ENCODE assay signal across 8 cellular contexts in the genomic region with DNA sequence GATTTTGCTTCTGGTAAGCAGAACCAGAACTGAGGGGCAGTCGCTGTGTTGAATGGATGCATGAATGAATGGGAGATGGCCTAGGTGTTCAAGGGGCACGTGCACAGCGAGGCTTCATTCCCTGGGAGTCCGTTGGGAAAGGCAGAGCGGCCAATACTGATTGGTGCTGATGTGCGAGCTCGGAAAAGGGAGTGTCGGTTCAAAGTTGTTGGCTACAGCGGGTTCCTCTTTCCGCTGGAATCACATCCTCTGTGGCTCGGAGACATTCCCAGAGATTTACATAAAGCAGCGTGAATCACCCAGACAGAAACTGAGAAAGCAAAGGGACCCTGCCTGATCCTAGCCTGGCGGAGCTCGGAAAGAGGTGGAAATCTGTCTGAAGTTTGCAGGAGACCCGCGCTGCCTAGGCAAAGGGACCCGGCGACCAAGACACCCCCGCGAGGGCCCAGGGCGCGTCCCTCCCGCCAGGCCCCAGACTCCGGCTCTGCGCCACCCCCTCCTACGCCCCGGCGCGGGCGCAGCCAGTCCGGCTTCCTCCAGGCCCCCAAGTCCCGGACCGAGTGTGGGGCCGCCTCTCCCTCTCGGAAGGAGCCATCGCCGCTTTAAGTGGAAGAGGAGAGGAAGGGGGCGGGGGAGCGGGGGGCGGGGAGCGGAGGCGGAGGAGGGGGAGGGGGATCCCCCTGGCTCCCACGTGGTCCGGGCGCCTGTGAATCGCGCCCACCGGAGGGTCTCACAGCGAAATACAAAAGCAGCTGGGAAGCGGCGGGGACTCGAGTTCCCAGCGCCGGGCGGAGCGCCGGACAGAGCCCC. TPM values are rescaled to one million over a fixed set of nuclear protein-coding genes. Genes with fewer than 3 reads are reported as not detected.
DNase-seq lines count a peak whose midpoint lies in the region; ATAC-seq, FAIRE-seq and TF ChIP-seq lines count a peak whose summit lies in the region.

A gene with protein sequence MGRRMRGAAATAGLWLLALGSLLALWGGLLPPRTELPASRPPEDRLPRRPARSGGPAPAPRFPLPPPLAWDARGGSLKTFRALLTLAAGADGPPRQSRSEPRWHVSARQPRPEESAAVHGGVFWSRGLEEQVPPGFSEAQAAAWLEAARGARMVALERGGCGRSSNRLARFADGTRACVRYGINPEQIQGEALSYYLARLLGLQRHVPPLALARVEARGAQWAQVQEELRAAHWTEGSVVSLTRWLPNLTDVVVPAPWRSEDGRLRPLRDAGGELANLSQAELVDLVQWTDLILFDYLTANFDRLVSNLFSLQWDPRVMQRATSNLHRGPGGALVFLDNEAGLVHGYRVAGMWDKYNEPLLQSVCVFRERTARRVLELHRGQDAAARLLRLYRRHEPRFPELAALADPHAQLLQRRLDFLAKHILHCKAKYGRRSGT (plus strand): TSS at position 774 of the 810 bp plus-strand sequence. CDS start 177 bp downstream, outside the sequence.

- no peaks in the 10 kb centered on the region for H3K36me3 Mint-ChIP-seq in activated T-helper 1 cell treated with anti-CD3 and anti-CD28 coated beads, Interleukin-12 subunit alpha, Interleukin-12 subunit beta, Interleukin-2, Interleukin-4 antibody, amounts not matched to agents 30 ng/mL and 10 ng/mL and 1 ng/mL, durations not matched to agents 14 hours and 24 hours and 36 hours (ENCODE audit: low read depth)
- H3K36me3 Mint-ChIP-seq in naive thymus-derived CD4-positive, alpha-beta T cell = no peaks in the 10 kb centered on the region

- H3K9me3 ChIP-seq in A673 (ENCODE audit: low read depth, low read length, poor library complexity, severe bottlenecking) = no peaks in the 10 kb centered on the region
- H3K9me3 ChIP-seq in naive thymus-derived CD4-positive, alpha-beta T cell (ENCODE audit: control insufficient read depth in 2 of 3, low read length in 3 of 3) = no peaks in the 10 kb centered on the region
- H3K9me3 ChIP-seq in upper lobe of right lung = no peaks in the 10 kb centered on the region

- H3K9me3 Mint-ChIP-seq in activated T-helper 1 cell treated with anti-CD3 and anti-CD28 coated beads, Interleukin-12 subunit alpha, Interleukin-12 subunit beta, Interleukin-2, Interleukin-4 antibody, amounts not matched to agents 30 ng/mL and 10 ng/mL and 1 ng/mL, durations not matched to agents 14 hours and 24 hours and 36 hours = no peaks in the 10 kb centered on the region
- no peaks in the 10 kb centered on the region for H3K9me3 Mint-ChIP-seq in naive thymus-derived CD4-positive, alpha-beta T cell

- H3K4me1 Mint-ChIP-seq in activated T-helper 1 cell treated with anti-CD3 and anti-CD28 coated beads, Interleukin-12 subunit alpha, Interleukin-12 subunit beta, Interleukin-2, Interleukin-4 antibody, amounts not matched to agents 30 ng/mL and 10 ng/mL and 1 ng/mL, durations not matched to agents 14 hours and 24 hours and 36 hours (ENCODE audit: low read depth) = peaks cover 7% of the 10 kb centered on the region
- H3K4me1 Mint-ChIP-seq in naive thymus-derived CD4-positive, alpha-beta T cell = peaks cover 0 to 18% (median 12%) of the 10 kb centered on the region in 7 donors

- POLR2A ChIA-PET in A673 (lab: Charles Lee; ENCODE audit: low non-redundant PET) = no interaction called here
- POLR2A ChIA-PET in naive thymus-derived CD4-positive, alpha-beta T cell (lab: Charles Lee) = no interaction called here

- ATAC-seq in HG02852 (IDR thresholded peaks at IDR 0.05; ENCODE audit: unreplicated experiment) = peak; percentile 30
- ATAC-seq in naive thymus-derived CD4-positive, alpha-beta T cell = no peak
- ATAC-seq in upper lobe of right lung = peak; percentile 67

- CTCF ChIA-PET in A673 (lab: Charles Lee) = interaction anchor here (0.6 to 3.9 kb wide), 4 partner anchors 65 to 641 kb away, joined by 3 to 41 read pairs (median 8); no protein-coding TSS in a partner anchor
- CTCF ChIA-PET in naive thymus-derived CD4-positive, alpha-beta T cell (lab: Charles Lee) = interaction anchor here (1.0 to 2.1 kb wide), 3 partner anchors 644 to 655 kb away, joined by 3 to 5 read pairs (median 4); no protein-coding TSS in a partner anchor

- H3K4me3 ChIP-seq in A673 (ENCODE audit: low read depth, low read length, poor library complexity, severe bottlenecking) (peak within 1 kb of the TSS; percentile 56), upper lobe of right lung (peak within 1 kb of the TSS; percentile 59)
- no peak within 1 kb of the TSS for H3K4me3 ChIP-seq in naive thymus-derived CD4-positive, alpha-beta T cell (ENCODE audit: low read length)

- peak within 1 kb of the TSS; percentile 40 for H3K27ac Mint-ChIP-seq in activated T-helper 1 cell treated with anti-CD3 and anti-CD28 coated beads, Interleukin-12 subunit alpha, Interleukin-12 subunit beta, Interleukin-2, Interleukin-4 antibody, amounts not matched to agents 30 ng/mL and 10 ng/mL and 1 ng/mL, durations not matched to agents 14 hours and 24 hours and 36 hours
- H3K27ac Mint-ChIP-seq in naive thymus-derived CD4-positive, alpha-beta T cell = no peak within 1 kb of the TSS

- TF ChIP-seq CTCF in A673 (conservative IDR thresholded peaks at IDR 0.05; ENCODE audit: low read depth, low read length) (no peak), upper lobe of right lung (IDR thresholded peaks at IDR 0.05) (no peak)

- TF ChIP-seq POLR2A in GM12891 (IDR thresholded peaks at IDR 0.05; ENCODE audit: low read depth, low read length) = no peak

- H3K36me3 ChIP-seq in A673 (ENCODE audit: insufficient read depth, low read length, poor library complexity, severe bottlenecking) (no peaks in the 10 kb centered on the region), upper lobe of right lung (no peaks in the 10 kb centered on the region)
- no peaks in the 10 kb centered on the region for H3K36me3 ChIP-seq in naive thymus-derived CD4-positive, alpha-beta T cell (ENCODE audit: control insufficient read depth in 2 of 3, insufficient read depth in 3 of 3, low read length in 3 of 3)

- H3K4me1 ChIP-seq in A673 (ENCODE audit: insufficient read depth, low read length, poor library complexity, severe bottlenecking) (peaks cover 54% of the 10 kb centered on the region), upper lobe of right lung (peaks cover 19% of the 10 kb centered on the region)
- peaks cover 0 to 18% of the 10 kb centered on the region in 2 donors for H3K4me1 ChIP-seq in naive thymus-derived CD4-positive, alpha-beta T cell (ENCODE audit: control insufficient read depth in 2 of 2, insufficient read depth in 2 of 2, low read length in 2 of 2)

- H3K27me3 Mint-ChIP-seq in activated T-helper 1 cell treated with anti-CD3 and anti-CD28 coated beads, Interleukin-12 subunit alpha, Interleukin-12 subunit beta, Interleukin-2, Interleukin-4 antibody, amounts not matched to agents 30 ng/mL and 10 ng/mL and 1 ng/mL, durations not matched to agents 14 hours and 24 hours and 36 hours (ENCODE audit: insufficient read depth) = peaks cover 51% of the 10 kb centered on the region
- peaks cover 60 to 78% (median 67%) of the 10 kb centered on the region in 5 donors for H3K27me3 Mint-ChIP-seq in naive thymus-derived CD4-positive, alpha-beta T cell

- peak; percentile 98 for DNase-seq in A673 (ENCODE audit: low spot score)
- DNase-seq in GM12891 (ENCODE audit: insufficient read length, low spot score) = peak; percentile 72
- peak; percentile 91 for DNase-seq in NCI-H2227 (lab: John Stamatoyannopoulos, UW; ENCODE audit: unreplicated experiment)
- no peak for DNase-seq in activated T-helper 1 cell treated with anti-CD3 and anti-CD28 coated beads, Interleukin-12 subunit alpha, Interleukin-12 subunit beta, Interleukin-2, Interleukin-4 antibody, amounts not matched to agents 30 ng/mL and 10 ng/mL and 1 ng/mL, durations not matched to agents 14 hours and 24 hours and 36 hours (ENCODE audit: low spot score)
- DNase-seq in fibroblast of the conjunctiva (ENCODE audit: low read depth) = peak; percentile 75
- peak in 4 of 9 donors; percentile 0 to 38 (median 7) for DNase-seq in naive thymus-derived CD4-positive, alpha-beta T cell
- peak; percentile 73 for DNase-seq in upper lobe of right lung

- FAIRE-seq in GM12891 (lab: Jason Lieb, UNC) = peak; percentile 63

- peak within 1 kb of the TSS; percentile 77 for H3K4me3 Mint-ChIP-seq in activated T-helper 1 cell treated with anti-CD3 and anti-CD28 coated beads, Interleukin-12 subunit alpha, Interleukin-12 subunit beta, Interleukin-2, Interleukin-4 antibody, amounts not matched to agents 30 ng/mL and 10 ng/mL and 1 ng/mL, durations not matched to agents 14 hours and 24 hours and 36 hours
- peak within 1 kb of the TSS; percentile 67 to 87 (median 82) for H3K4me3 Mint-ChIP-seq in naive thymus-derived CD4-positive, alpha-beta T cell

- BruUV-seq in A673 (replicated peaks; lab: Mats Ljungman, UMichigan) = no TSS peak

- H3K27me3 ChIP-seq in A673 (replicated peaks; ENCODE audit: insufficient read depth, low read depth, low read length, poor library complexity) (peaks cover 7% of the 10 kb centered on the region), upper lobe of right lung (peaks cover 32% of the 10 kb centered on the region)
- H3K27me3 ChIP-seq in naive thymus-derived CD4-positive, alpha-beta T cell (ENCODE audit: control insufficient read depth in 2 of 2, insufficient read depth in 2 of 2, low read length in 2 of 2) = peaks cover 0 to 11% of the 10 kb centered on the region in 2 donors

- intact Hi-C loops in A673 (cut with micrococcal nuclease; ENCODE audit: unreplicated experiment) = loop anchor here (2.0 to 10.0 kb wide), 7 partner anchors 131 to 863 kb away; no protein-coding TSS in a partner anchor
- intact Hi-C loops in activated T-helper 1 cell treated with anti-CD3 and anti-CD28 coated beads, Interleukin-12 subunit alpha, Interleukin-12 subunit beta, Interleukin-2, Interleukin-4 antibody, amounts not matched to agents 30 ng/mL and 10 ng/mL and 1 ng/mL, durations not matched to agents 14 hours and 24 hours and 36 hours (cut with micrococcal nuclease) = loop anchor here (2.0 to 5.0 kb wide), 6 partner anchors 324 to 1129 kb away; a partner anchor contains a TSS
- intact Hi-C loops in naive thymus-derived CD4-positive, alpha-beta T cell (cut with micrococcal nuclease) = loop anchor here (1.0 to 5.0 kb wide), 5 partner anchors 44 to 1129 kb away; a partner anchor contains a TSS
- intact Hi-C loops in upper lobe of right lung (cut with DNase I) = loop anchor here (5.0 to 10.0 kb wide), 2 partner anchors 187 to 649 kb away; no protein-coding TSS in a partner anchor

- H3K27ac ChIP-seq in A673 (ENCODE audit: low read depth, low read length, poor library complexity, severe bottlenecking) (peak within 1 kb of the TSS; percentile 72), upper lobe of right lung (peak within 1 kb of the TSS; percentile 58)
- H3K27ac ChIP-seq in naive thymus-derived CD4-positive, alpha-beta T cell (ENCODE audit: low read depth, low read length) = no peak within 1 kb of the TSS

RNA-seq across cellular contexts. Expression of the gene that starts here (rescaled TPM):
- 40.4 and 50.1 TPM in 2 replicates for total RNA-seq in A673 (2021)
- polyA plus RNA-seq in GM12891 (2012; ENCODE audit: low read depth, missing spikeins) = 2.4 TPM
- total RNA-seq in activated T-helper 1 cell treated with anti-CD3 and anti-CD28 coated beads, Interleukin-12 subunit alpha, Interleukin-12 subunit beta, Interleukin-2, Interleukin-4 antibody, amounts not matched to agents 30 ng/mL and 10 ng/mL and 1 ng/mL, durations not matched to agents 14 hours and 24 hours and 36 hours = 0.34 and 0.73 TPM in 2 replicates
- total RNA-seq in naive thymus-derived CD4-positive, alpha-beta T cell = under 1 TPM in 1 of 5 experiments, not detected in 4; 0.15 TPM
- not detected for polyA plus RNA-seq in naive thymus-derived CD4-positive, alpha-beta T cell
- total RNA-seq in upper lobe of right lung = 5.9 TPM
